Comparison of ENCODE assay signal across 31 cellular contexts in the genomic region with DNA sequence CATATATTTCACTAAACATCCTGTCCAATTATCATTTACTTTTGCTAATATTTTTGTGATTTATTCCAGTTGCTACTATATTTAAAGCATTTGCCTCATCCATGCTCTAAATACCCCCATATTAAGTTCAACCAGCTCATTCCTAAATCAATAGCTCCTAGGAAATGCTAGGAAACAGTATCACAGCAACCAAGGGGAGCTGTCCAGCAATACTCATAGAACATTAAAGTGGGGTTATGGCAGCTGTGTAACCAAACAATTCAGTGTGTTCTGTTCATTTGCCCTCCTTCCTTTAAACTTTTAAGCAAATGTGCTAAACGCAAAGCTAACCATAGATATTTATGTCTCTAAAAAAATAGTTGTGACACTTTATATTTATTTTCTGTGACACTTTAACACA. TPM values are rescaled to one million over a fixed set of nuclear protein-coding genes. Genes with fewer than 3 reads are reported as not detected.
DNase-seq lines count a peak whose midpoint lies in the region; ATAC-seq and TF ChIP-seq lines count a peak whose summit lies in the region.
"Had no signal": no experiment of that assay in that cellular context is flagged by ENCODE, and none has a peak within 500 bp of the region (broad histone marks: within the 10 kb centered on the region; RNA-seq: fewer than 3 reads in every experiment).

No MANE protein-coding gene starts in this region.

- H3K27ac Mint-ChIP-seq in GM23338 (no peak overlapping the region), chondrocyte (ENCODE audit: unreplicated experiment) (no peak overlapping the region)
- H3K27ac Mint-ChIP-seq: activated CD4-positive, alpha-beta T cell treated with anti-CD3 and anti-CD28 coated beads, Interleukin-2, amount 10 ng/mL, durations not matched to agents 24 days and 14 days; activated naive CD4-positive, alpha-beta T cell treated with anti-CD3 and anti-CD28 coated beads for 36 hours; activated T-cell treated with anti-CD3 and anti-CD28 coated beads, Interleukin-2, amount 50 U/mL, for 72 hours; CD8-positive, alpha-beta T cell; memory B cell; stimulated activated memory B cell treated with anti-CD40 and anti-IgM and Interleukin-4, amounts not matched to agents 10 μg/mL and 1 μg/mL and 100 μg/mL, for 72 hours had no signal

- intact Hi-C loops in left cardiac atrium (cut with DNase I): no loop called here

- H3K36me3 Mint-ChIP-seq in GM23338 (ENCODE audit: low read depth) (no peaks in the 10 kb centered on the region), chondrocyte (ENCODE audit: low read depth) (no peaks in the 10 kb centered on the region)
- H3K36me3 Mint-ChIP-seq: memory B cell; stimulated activated memory B cell treated with anti-CD40 and anti-IgM and Interleukin-4, amounts not matched to agents 10 μg/mL and 1 μg/mL and 100 μg/mL, for 72 hours had no signal

- H3K4me3 ChIP-seq in GM23338: no peak overlapping the region
- H3K4me3 ChIP-seq in liver (ENCODE audit: low read depth in 1 of 3, low read length in 3 of 3): no peak overlapping the region
- no peak overlapping the region for H3K4me3 ChIP-seq in Peyer's patch
- H3K4me3 ChIP-seq: cardiac muscle cell, SK-N-MC, spleen, upper lobe of right lung had no signal

- H3K27me3 ChIP-seq in GM23338 (ENCODE audit: insufficient read depth) (no peaks in the 10 kb centered on the region), liver (ENCODE audit: control insufficient read depth in 4 of 4, insufficient read depth in 4 of 4, low read length in 3 of 4) (no peaks in the 10 kb centered on the region), Peyer's patch (no peaks in the 10 kb centered on the region)
- H3K27me3 ChIP-seq: cardiac muscle cell, neutrophil, spleen, upper lobe of right lung had no signal

- no peak overlapping the region for H3K4me2 ChIP-seq in GM23338

- H3K36me3 ChIP-seq in GM23338 (ENCODE audit: insufficient read depth): no peaks in the 10 kb centered on the region
- no peaks in the 10 kb centered on the region for H3K36me3 ChIP-seq in liver (ENCODE audit: control insufficient read depth in 4 of 4, insufficient read depth in 3 of 4, low read depth in 1 of 4, low read length in 3 of 4)
- no peaks in the 10 kb centered on the region for H3K36me3 ChIP-seq in Peyer's patch
- H3K36me3 ChIP-seq: cardiac muscle cell, neutrophil, spleen, upper lobe of right lung had no signal

- no peaks in the 10 kb centered on the region for H3F3A ChIP-seq in GM23338 (replicated peaks; ENCODE audit: low read depth)

- H3K4me3 Mint-ChIP-seq in GM23338 (no peak overlapping the region), chondrocyte (ENCODE audit: unreplicated experiment) (no peak overlapping the region)
- H3K4me3 Mint-ChIP-seq: activated CD4-positive, alpha-beta T cell treated with anti-CD3 and anti-CD28 coated beads, Interleukin-2, amount 10 ng/mL, durations not matched to agents 24 days and 14 days; activated naive CD4-positive, alpha-beta T cell treated with anti-CD3 and anti-CD28 coated beads for 36 hours; activated T-cell treated with anti-CD3 and anti-CD28 coated beads, Interleukin-2, amount 50 U/mL, for 72 hours; CD8-positive, alpha-beta T cell; memory B cell; stimulated activated memory B cell treated with anti-CD40 and anti-IgM and Interleukin-4, amounts not matched to agents 10 μg/mL and 1 μg/mL and 100 μg/mL, for 72 hours had no signal

- no peak for TF ChIP-seq RAD21 in liver (IDR thresholded peaks at IDR 0.05)

- H3K9me3 ChIP-seq in liver (ENCODE audit: control insufficient read depth in 4 of 4, low read length in 3 of 4): no peaks in the 10 kb centered on the region
- no peaks in the 10 kb centered on the region for H3K9me3 ChIP-seq in Peyer's patch
- H3K9me3 ChIP-seq: neutrophil, upper lobe of right lung had no signal

- H3K9ac ChIP-seq in liver (ENCODE audit: low read depth in 1 of 2, low read length in 2 of 2): no peak overlapping the region

- H2AFZ ChIP-seq in GM23338: no peak overlapping the region

- H4K20me1 ChIP-seq in GM23338 (replicated peaks; ENCODE audit: insufficient read depth): no peaks in the 10 kb centered on the region

- no peak for TF ChIP-seq CTCF in GM23338 (conservative IDR thresholded peaks at IDR 0.05; ENCODE audit: low read depth in 2 of 2)
- no peak for TF ChIP-seq CTCF in liver (IDR thresholded peaks at IDR 0.05; ENCODE audit: low read depth, low read length, missing input control)
- no peak for TF ChIP-seq CTCF in chondrocyte (IDR thresholded peaks at IDR 0.05)
- TF ChIP-seq CTCF in Peyer's patch (IDR thresholded peaks at IDR 0.05): no peak

- peaks cover 3% of the 10 kb centered on the region; the same call in 2 of the 3 replicates for H3K4me1 Mint-ChIP-seq in GM23338
- no peaks in the 10 kb centered on the region for H3K4me1 Mint-ChIP-seq in chondrocyte (ENCODE audit: low read depth)
- H3K4me1 Mint-ChIP-seq: memory B cell had no signal

- H3K79me2 ChIP-seq in GM23338 (replicated peaks; ENCODE audit: insufficient read depth): no peaks in the 10 kb centered on the region

- no peak for ATAC-seq in GM23338
- no peak for ATAC-seq in left cardiac atrium
- ATAC-seq: activated T-cell treated with anti-CD3 and anti-CD28 coated beads, Interleukin-2, amount 50 U/mL, for 72 hours; CD8-positive, alpha-beta T cell; stimulated activated memory B cell treated with anti-CD40 and anti-IgM and Interleukin-4, amounts not matched to agents 10 μg/mL and 1 μg/mL and 100 μg/mL, for 72 hours; upper lobe of right lung had no signal

- no peaks in the 10 kb centered on the region for H3K9me3 Mint-ChIP-seq in GM23338
- no peaks in the 10 kb centered on the region for H3K9me3 Mint-ChIP-seq in chondrocyte (ENCODE audit: low read depth)
- H3K9me3 Mint-ChIP-seq: activated CD4-positive, alpha-beta T cell treated with anti-CD3 and anti-CD28 coated beads, Interleukin-2, amount 10 ng/mL, durations not matched to agents 24 days and 14 days; activated naive CD4-positive, alpha-beta T cell treated with anti-CD3 and anti-CD28 coated beads for 36 hours; activated T-cell treated with anti-CD3 and anti-CD28 coated beads, Interleukin-2, amount 50 U/mL, for 72 hours; CD8-positive, alpha-beta T cell; stimulated activated memory B cell treated with anti-CD40 and anti-IgM and Interleukin-4, amounts not matched to agents 10 μg/mL and 1 μg/mL and 100 μg/mL, for 72 hours had no signal

- no peak for TF ChIP-seq POLR2A in Peyer's patch (IDR thresholded peaks at IDR 0.05)

- H3K27me3 Mint-ChIP-seq in GM23338 (ENCODE audit: insufficient read depth, low read depth, poor library complexity) (no peaks in the 10 kb centered on the region), chondrocyte (ENCODE audit: low read depth) (peaks cover 36% of the 10 kb centered on the region)
- H3K27me3 Mint-ChIP-seq: stimulated activated memory B cell treated with anti-CD40 and anti-IgM and Interleukin-4, amounts not matched to agents 10 μg/mL and 1 μg/mL and 100 μg/mL, for 72 hours had no signal

- H3K4me1 ChIP-seq in GM23338 (ENCODE audit: insufficient read depth) (no peaks in the 10 kb centered on the region), liver (ENCODE audit: control insufficient read depth in 4 of 4, insufficient read depth in 4 of 4, low read length in 3 of 4) (no peaks in the 10 kb centered on the region), Peyer's patch (no peaks in the 10 kb centered on the region)
- H3K4me1 ChIP-seq: spleen, upper lobe of right lung had no signal

- H3K27ac ChIP-seq in GM23338 (ENCODE audit: low read depth) (no peak overlapping the region), liver (ENCODE audit: low read depth in 1 of 2, low read length in 2 of 2) (no peak overlapping the region), Peyer's patch (no peak overlapping the region)
- H3K27ac ChIP-seq: cardiac muscle cell, neutrophil, SK-N-MC, spleen, upper lobe of right lung had no signal

- WGBS in liver: 90% methylated on average over 1 of the region's 1 CpG

- no peaks in the 10 kb centered on the region for H3K9me2 ChIP-seq in GM23338 (ENCODE audit: insufficient read depth)

- DNase-seq in GM23338 (ENCODE audit: low spot score) (no peak), NCI-H1092 (lab: John Stamatoyannopoulos, UW) (peak; percentile 70), left cardiac atrium (no peak), chondrocyte (ENCODE audit: low spot score) (no peak), Peyer's patch (no peak), AG08395 (ENCODE audit: low spot score) (no peak)
- DNase-seq: activated CD4-positive, alpha-beta T cell treated with anti-CD3 and anti-CD28 coated beads, Interleukin-2, amount 10 ng/mL, durations not matched to agents 24 days and 14 days; activated naive CD4-positive, alpha-beta T cell treated with anti-CD3 and anti-CD28 coated beads for 36 hours; activated T-cell treated with anti-CD3 and anti-CD28 coated beads, Interleukin-2, amount 50 U/mL, for 72 hours; CD8-positive, alpha-beta T cell; dermis blood vessel endothelial cell; DMS79; GF-D8; glutamatergic neuron; KG1; kidney glomerular epithelial cell; MV-4-11; NCI-H2029 treated with DMSO at 0.1 percent for 48 hours; NCI-H510A; retina; RPMI8226; spleen; stimulated activated CD4-positive, alpha-beta T cell treated with anti-CD3 and anti-CD28 coated beads, Interleukin-4, amount 100 ng/mL, for 1 hour; upper lobe of right lung had no signal

TF ChIP-seq in GM23338, 12 proteins besides CTCF, POLR2A, EP300 and RAD21 (continues in another document):
- no peak for TF ChIP-seq ZNF114 (CRISPR knock-in tag; IDR thresholded peaks at IDR 0.05)

TF ChIP-seq in PFSK-1, 5 proteins besides CTCF, POLR2A, EP300 and RAD21 (continues in another document):
- no peak for TF ChIP-seq POLR2AphosphoS5 (IDR thresholded peaks at IDR 0.05; ENCODE audit: low read depth, low read length)

TF ChIP-seq in liver, 16 proteins besides CTCF, POLR2A, EP300 and RAD21 (continues in another document):
- TF ChIP-seq YY1 (IDR thresholded peaks at IDR 0.05) (no peak), EGR1 (IDR thresholded peaks at IDR 0.05; ENCODE audit: low read depth in 2 of 2) (no peak), FOXA2 (IDR thresholded peaks at IDR 0.05) (no peak)

RNA-seq across cellular contexts. Expression of a gene that starts 41.1 kb away (rescaled TPM):
- 0.94 and 1.1 TPM in 2 replicates for total RNA-seq in GM23338 (2014; rRNA removed; shearing (Covaris generic))
- polyA plus RNA-seq in GM23338 (2016; fragmentation: Nextera tagmentation; extraction: Ambion mirVana) (0.45 and 0.61 TPM in 2 replicates), liver (under 1 TPM; 0.55 to 0.90 TPM)
- not detected for polyA plus RNA-seq in PFSK-1 (2012; ENCODE audit: insufficient read length, low read depth)
- total RNA-seq in liver (1 to 10 TPM in 1 of 2 donors, under 1 TPM in 1; 0.19 to 2.5 TPM), left cardiac atrium (10 to 100 TPM in 1 of 2 donors, 1 to 10 TPM in 1; 2.6 to 10.0 TPM), chondrocyte (0.05 to 0.31 TPM (median 0.17 TPM) in 3 replicates), Peyer's patch (1 to 10 TPM; 2.3 to 5.0 (median 4.1) TPM)
- polyA plus RNA-seq: cardiac muscle cell had no signal
